8 cellular contexts compared by ENCODE assay signal in genomic region chr2:38602732-38603401, GRCh38. TPM values are rescaled to one million over a fixed set of nuclear protein-coding genes. Genes with fewer than 3 reads are reported as not detected.
DNase-seq lines count a peak whose midpoint lies in the region; ATAC-seq and TF ChIP-seq lines count a peak whose summit lies in the region.

Gene HNRNPLL, minus strand, starts transcription at chr2:38602928. Its CDS starts 302 bp downstream, at chr2:38602626.

- peaks cover 5% of the 10 kb centered on the region; the same call in 1 of the 2 replicates for H3K36me3 ChIP-seq in Panc1 (ENCODE audit: control insufficient read depth, insufficient read depth, low read length)
- H3K36me3 ChIP-seq in mucosa of rectum (ENCODE audit: control insufficient read depth in 2 of 2, insufficient read depth in 2 of 2, low read length in 2 of 2), result no peaks in the 10 kb centered on the region

- H3K4me3 ChIP-seq in Panc1 (ENCODE audit: low read depth in 2 of 2, low read length in 2 of 2), result peak within 1 kb of the TSS; percentile 85 to 88
- peak within 1 kb of the TSS; percentile 84 to 92 for H3K4me3 ChIP-seq in mucosa of rectum (ENCODE audit: low read length in 2 of 2)

- no peak for TF ChIP-seq CTCF in Panc1 (IDR thresholded peaks at IDR 0.05)

- H3K9ac ChIP-seq in mucosa of rectum (ENCODE audit: low read depth in 1 of 2, low read length in 2 of 2), result peak within 1 kb of the TSS; percentile 74 to 96

- in situ Hi-C loops in KBM-7 (cut with MboI; ENCODE audit: low pct_unique_long_range_greater_than_20kb, low sequenced_read_pairs), result no loop called here
- in situ Hi-C loops in Panc1 (cut with HindIII; ENCODE audit: low pct_unique_long_range_greater_than_20kb, low sequenced_read_pairs), result no loop called here

- no peaks in the 10 kb centered on the region for H3K9me3 Mint-ChIP-seq in activated T-cell treated with anti-CD3 and anti-CD28 coated beads, Interleukin-2, amount 50 U/mL, for 4 hours

- CTCF ChIA-PET in Panc1 (lab: Charles Lee), result interaction anchor here (0.6 to 1.2 kb wide), 2 partner anchors 21 to 102 kb away, joined by 3 to 4 read pairs; no protein-coding TSS in a partner anchor

- H3K9me3 ChIP-seq in Panc1 (ENCODE audit: control insufficient read depth, insufficient read depth, low read depth, low read length) (no peaks in the 10 kb centered on the region), mucosa of rectum (ENCODE audit: control insufficient read depth in 2 of 2, low read length in 2 of 2) (no peaks in the 10 kb centered on the region)

- TF ChIP-seq POLR2A in erythroblast (IDR thresholded peaks at IDR 0.05; ENCODE audit: low read length), result peak; percentile 95

- H3K27me3 ChIP-seq in Panc1 (ENCODE audit: control insufficient read depth, insufficient read depth, low read length), result no peaks in the 10 kb centered on the region
- no peaks in the 10 kb centered on the region for H3K27me3 ChIP-seq in mucosa of rectum (ENCODE audit: control insufficient read depth in 2 of 2, insufficient read depth in 2 of 2, low read length in 2 of 2)

- BruUV-seq in Panc1 (replicated peaks; lab: Mats Ljungman, UMichigan), result no TSS peak

- POLR2A ChIA-PET in Panc1 (lab: Charles Lee), result interaction anchor here (0.5 kb wide), 1 partner anchor 71 kb away, joined by 5 read pairs; no protein-coding TSS in a partner anchor

- H3K27ac ChIP-seq in Panc1 (ENCODE audit: low read length) (peak within 1 kb of the TSS; percentile 92), mucosa of rectum (ENCODE audit: low read depth in 2 of 2, low read length in 2 of 2) (peak within 1 kb of the TSS; percentile 98)

- H3K4me3 Mint-ChIP-seq in activated T-cell treated with anti-CD3 and anti-CD28 coated beads, Interleukin-2, amount 50 U/mL, for 4 hours, result peak within 1 kb of the TSS; percentile 95

- ATAC-seq in GM21576 (IDR thresholded peaks at IDR 0.05; ENCODE audit: unreplicated experiment), result peak; percentile 60
- ATAC-seq in Panc1, result peak; percentile 92
- peak; percentile 90 for ATAC-seq in activated T-cell treated with anti-CD3 and anti-CD28 coated beads, Interleukin-2, amount 50 U/mL, for 4 hours

- peaks cover 38% of the 10 kb centered on the region for H3K4me1 Mint-ChIP-seq in activated T-cell treated with anti-CD3 and anti-CD28 coated beads, Interleukin-2, amount 50 U/mL, for 4 hours (ENCODE audit: low read depth)

- DNase-seq in DMS 273 (lab: John Stamatoyannopoulos, UW; ENCODE audit: unreplicated experiment) (peak; percentile 99), KBM-7 (peak; percentile 97), Panc1 (ENCODE audit: low read depth, low spot score) (peak; percentile 70), erythroblast (lab: John Stamatoyannopoulos, UW) (peak; percentile 97 to 98)
- DNase-seq in activated T-cell treated with anti-CD3 and anti-CD28 coated beads, Interleukin-2, amount 50 U/mL, for 4 hours, result peak; percentile 93
- peak; percentile 77 to 86 for DNase-seq in stimulated activated CD8-positive, alpha-beta memory T cell treated with anti-CD3 and anti-CD28 coated beads, Interleukin-4, amount 100 ng/mL, for 4 hours (ENCODE audit: low read depth in 2 of 2, low spot score in 1 of 2)

- intact Hi-C loops in Panc1 (cut with micrococcal nuclease; ENCODE audit: unreplicated experiment), result loop anchor here (5.0 kb wide), 1 partner anchor 64 kb away; the partner anchor contains the start of gene GALM

- no peaks in the 10 kb centered on the region for H3K27me3 Mint-ChIP-seq in activated T-cell treated with anti-CD3 and anti-CD28 coated beads, Interleukin-2, amount 50 U/mL, for 4 hours (ENCODE audit: low read depth)

- H3K36me3 Mint-ChIP-seq in activated T-cell treated with anti-CD3 and anti-CD28 coated beads, Interleukin-2, amount 50 U/mL, for 4 hours (ENCODE audit: insufficient read depth), result peaks cover 13% of the 10 kb centered on the region

- H3K4me1 ChIP-seq in Panc1 (ENCODE audit: control insufficient read depth, insufficient read depth, low read length), result peaks cover 38% of the 10 kb centered on the region
- H3K4me1 ChIP-seq in mucosa of rectum (ENCODE audit: control insufficient read depth in 2 of 2, insufficient read depth in 2 of 2, low read length in 2 of 2), result peaks cover 10 to 14% of the 10 kb centered on the region in 2 donors

RNA-seq across cellular contexts. Expression of gene HNRNPLL, which starts in this region (rescaled TPM):
- total RNA-seq in Panc1 (2021; ENCODE audit: unreplicated experiment), result 69.8 TPM
- polyA plus RNA-seq in Panc1 (2012; ENCODE audit: insufficient read length), result 25.6 TPM
- total RNA-seq in activated T-cell treated with anti-CD3 and anti-CD28 coated beads, Interleukin-2, amount 50 U/mL, for 4 hours, result 10 to 100 TPM; 62.7 to 86.3 (median 70.1) TPM

Comparison
In these comparisons a context has a peak if more than half of its experiments do, and no peak if none do; other contexts are left out.
1. Peak in every context shown above with its lines: DNase-seq, ATAC-seq, H3K4me3 ChIP-seq and H3K27ac ChIP-seq.